ENCODE assay signal across 8 cellular contexts in the genomic region with DNA sequence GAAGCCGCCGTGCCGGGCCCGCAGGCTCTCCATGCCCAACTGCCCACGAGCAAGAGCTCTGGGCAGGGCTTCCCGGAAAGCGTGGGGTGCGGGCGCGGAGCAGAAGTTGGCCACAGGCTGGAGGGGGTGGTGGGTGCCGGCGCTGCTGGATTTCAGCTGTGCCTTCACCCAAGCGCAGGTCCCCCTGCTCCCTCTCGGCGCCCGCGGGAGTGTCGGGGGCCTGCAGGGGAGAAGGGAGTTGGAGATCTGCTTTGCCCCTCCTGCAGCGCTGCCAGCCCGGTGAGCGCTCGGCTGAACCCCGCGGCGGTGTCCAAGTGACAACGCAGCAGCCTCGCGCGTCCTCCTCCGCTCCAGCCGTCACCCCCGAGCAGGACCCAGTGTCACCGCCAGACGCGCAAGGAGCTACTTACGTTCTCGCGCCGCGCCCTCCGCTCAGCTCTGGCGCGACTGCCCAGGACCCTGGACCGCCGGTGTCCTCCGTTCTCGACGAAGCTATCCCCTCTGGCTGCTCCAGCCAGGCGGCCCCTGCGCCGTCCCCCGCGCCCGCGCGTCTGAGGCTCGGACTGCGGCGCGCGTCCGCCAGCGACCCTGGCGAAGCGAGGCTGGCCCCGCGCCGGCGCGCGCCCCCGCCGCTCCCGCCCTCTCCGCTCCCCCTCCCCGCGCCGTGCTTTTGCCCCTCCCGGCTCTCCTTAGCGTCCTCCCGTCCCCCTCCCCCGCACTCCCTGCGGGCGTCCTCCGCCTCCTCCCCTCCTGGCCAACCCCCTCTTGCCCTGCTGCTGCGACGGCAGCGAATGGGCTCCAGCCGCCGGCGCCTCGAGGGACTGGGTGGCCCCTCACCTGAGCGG. TPM values are rescaled to one million over a fixed set of nuclear protein-coding genes. Genes with fewer than 3 reads are reported as not detected.
DNase-seq lines count a peak whose midpoint lies in the region; ATAC-seq and TF ChIP-seq lines count a peak whose summit lies in the region.

Gene NRCAM, minus strand, starts transcription at position 604 of the 845 bp plus-strand sequence. CDS start 216,372 bp downstream, outside the sequence.

- POLR2A ChIA-PET in CD8-positive, alpha-beta T cell (lab: Charles Lee): interaction anchor here (1.0 to 1.2 kb wide), 2 partner anchors 41 to 69 kb away, joined by 3 to 6 read pairs; partner anchors contain the start of gene PNPLA8
- POLR2A ChIA-PET in naive thymus-derived CD4-positive, alpha-beta T cell (lab: Charles Lee): interaction anchor here (0.8 to 2.3 kb wide), 4 partner anchors 38 to 1288 kb away, joined by 3 to 7 read pairs (median 6); partner anchors contain the start of genes HBP1 and PNPLA8

- H3F3A ChIP-seq in GM23248 (ENCODE audit: insufficient read depth): peaks cover 9% of the 10 kb centered on the region; the same call in 1 of the 2 replicates

- ATAC-seq in CD8-positive, alpha-beta T cell: peak; percentile 67
- peak; percentile 63 for ATAC-seq in naive thymus-derived CD4-positive, alpha-beta T cell
- peak; percentile 62 for ATAC-seq in upper lobe of right lung

- no peaks in the 10 kb centered on the region for H3K36me3 Mint-ChIP-seq in CD8-positive, alpha-beta T cell
- H3K36me3 Mint-ChIP-seq in naive thymus-derived CD4-positive, alpha-beta T cell: no peaks in the 10 kb centered on the region

- no peaks in the 10 kb centered on the region for H3K36me3 ChIP-seq in CD8-positive, alpha-beta T cell (ENCODE audit: insufficient read depth, low read length)
- H3K36me3 ChIP-seq in GM23248 (ENCODE audit: low read depth) (no peaks in the 10 kb centered on the region), fibroblast of lung (ENCODE audit: control insufficient read depth, insufficient read depth, low read length) (no peaks in the 10 kb centered on the region), upper lobe of right lung (no peaks in the 10 kb centered on the region)
- H3K36me3 ChIP-seq in naive thymus-derived CD4-positive, alpha-beta T cell (ENCODE audit: control insufficient read depth in 2 of 3, insufficient read depth in 3 of 3, low read length in 3 of 3): peaks cover 0 to 4% (median 0%) of the 10 kb centered on the region in 3 experiments

- CTCF ChIA-PET in CD8-positive, alpha-beta T cell (lab: Charles Lee): interaction anchor here (0.8 to 5.7 kb wide), 4 partner anchors 10 to 69 kb away, joined by 3 to 77 read pairs (median 3); no protein-coding TSS in a partner anchor
- CTCF ChIA-PET in naive thymus-derived CD4-positive, alpha-beta T cell (lab: Charles Lee): interaction anchor here (0.8 to 1.8 kb wide), 2 partner anchors 40 to 47 kb away, joined by 3 to 11 read pairs; no protein-coding TSS in a partner anchor

- H3K27ac Mint-ChIP-seq in CD8-positive, alpha-beta T cell: peak within 1 kb of the TSS; percentile 53
- peak within 1 kb of the TSS in 4 of 9 donors; percentile 38 to 71 (median 56) for H3K27ac Mint-ChIP-seq in naive thymus-derived CD4-positive, alpha-beta T cell

- H3K4me3 Mint-ChIP-seq in CD8-positive, alpha-beta T cell: peak within 1 kb of the TSS; percentile 94
- H3K4me3 Mint-ChIP-seq in naive thymus-derived CD4-positive, alpha-beta T cell: peak within 1 kb of the TSS; percentile 64 to 88 (median 80)

- no peaks in the 10 kb centered on the region for H3K27me3 ChIP-seq in CD8-positive, alpha-beta T cell (ENCODE audit: insufficient read depth, low read length)
- H3K27me3 ChIP-seq in GM23248 (replicated peaks; ENCODE audit: insufficient read depth) (no peaks in the 10 kb centered on the region), fibroblast of lung (ENCODE audit: control insufficient read depth, insufficient read depth, low read length) (peaks cover 23% of the 10 kb centered on the region), upper lobe of right lung (peaks cover 71% of the 10 kb centered on the region)
- H3K27me3 ChIP-seq in naive thymus-derived CD4-positive, alpha-beta T cell (ENCODE audit: control insufficient read depth in 2 of 2, insufficient read depth in 2 of 2, low read length in 2 of 2): no peaks in the 10 kb centered on the region

- TF ChIP-seq CTCF in CD8-positive, alpha-beta T cell (IDR thresholded peaks at IDR 0.05): no peak
- TF ChIP-seq CTCF in fibroblast of lung (conservative IDR thresholded peaks at IDR 0.05 in 1 of 2, IDR thresholded peaks at IDR 0.05 in 1 of 2; ENCODE audit: low read depth in 1 of 2, low read length in 2 of 2): no peak
- no peak for TF ChIP-seq CTCF in upper lobe of right lung (IDR thresholded peaks at IDR 0.05)

- no peaks in the 10 kb centered on the region for H3K9me3 ChIP-seq in CD8-positive, alpha-beta T cell (ENCODE audit: low read length)
- no peaks in the 10 kb centered on the region for H3K9me3 ChIP-seq in GM23248 (ENCODE audit: low read depth)
- H3K9me3 ChIP-seq in fibroblast of lung (ENCODE audit: control insufficient read depth, insufficient read depth, low read depth, low read length): no peaks in the 10 kb centered on the region
- no peaks in the 10 kb centered on the region for H3K9me3 ChIP-seq in naive thymus-derived CD4-positive, alpha-beta T cell (ENCODE audit: control insufficient read depth in 2 of 3, low read length in 3 of 3)
- H3K9me3 ChIP-seq in upper lobe of right lung: no peaks in the 10 kb centered on the region

- H4K20me1 ChIP-seq in GM23248 (ENCODE audit: insufficient read depth) (no peaks in the 10 kb centered on the region), fibroblast of lung (ENCODE audit: control insufficient read depth, extremely low read depth, insufficient read depth, low read length) (no peaks in the 10 kb centered on the region)

- peaks cover 34% of the 10 kb centered on the region for H3K4me1 ChIP-seq in CD8-positive, alpha-beta T cell (ENCODE audit: insufficient read depth, low read length)
- no peaks in the 10 kb centered on the region for H3K4me1 ChIP-seq in GM23248 (ENCODE audit: insufficient read depth)
- H3K4me1 ChIP-seq in fibroblast of lung (ENCODE audit: control insufficient read depth, extremely low read depth, insufficient read depth, low read length): no peaks in the 10 kb centered on the region
- peaks cover 0 to 3% of the 10 kb centered on the region in 2 donors for H3K4me1 ChIP-seq in naive thymus-derived CD4-positive, alpha-beta T cell (ENCODE audit: control insufficient read depth in 2 of 2, insufficient read depth in 2 of 2, low read length in 2 of 2)
- peaks cover 12% of the 10 kb centered on the region for H3K4me1 ChIP-seq in upper lobe of right lung

- peak within 1 kb of the TSS; percentile 49 for H3K27ac ChIP-seq in CD8-positive, alpha-beta T cell (ENCODE audit: low read depth, low read length)
- H3K27ac ChIP-seq in GM23248 (no peak within 1 kb of the TSS), fibroblast of lung (ENCODE audit: insufficient read depth, low read length) (no peak within 1 kb of the TSS), upper lobe of right lung (no peak within 1 kb of the TSS)
- no peak within 1 kb of the TSS for H3K27ac ChIP-seq in naive thymus-derived CD4-positive, alpha-beta T cell (ENCODE audit: low read depth, low read length)

- H3K4me2 ChIP-seq in GM23248 (ENCODE audit: unreplicated experiment): peak within 1 kb of the TSS; percentile 89
- H3K4me2 ChIP-seq in fibroblast of lung (ENCODE audit: extremely low read depth, insufficient read depth, low read length): peak within 1 kb of the TSS; percentile 92

- in situ Hi-C loops in GM23248 (cut with MboI): no loop called here

- peak within 1 kb of the TSS; percentile 81 for H2AFZ ChIP-seq in GM23248
- peak within 1 kb of the TSS; percentile 47 for H2AFZ ChIP-seq in fibroblast of lung (ENCODE audit: low read length)

- WGBS in GM23248 (ENCODE audit: low coverage in 1 of 2, low lambda C conversion rate in 2 of 2, missing lambda C conversion rate in 2 of 2), 2 experiments: 2 to 3% methylated on average over 54 to 90 of the region's 93 CpGs

- H3K79me2 ChIP-seq in GM23248 (ENCODE audit: insufficient read depth) (no peaks in the 10 kb centered on the region), fibroblast of lung (ENCODE audit: control insufficient read depth, insufficient read depth, low read length) (no peaks in the 10 kb centered on the region)

- H3K9me3 Mint-ChIP-seq in CD8-positive, alpha-beta T cell: no peaks in the 10 kb centered on the region
- H3K9me3 Mint-ChIP-seq in naive thymus-derived CD4-positive, alpha-beta T cell: no peaks in the 10 kb centered on the region

- peak in 6 of 7 experiments; percentile 23 to 68 (median 49) for DNase-seq in CD8-positive, alpha-beta T cell
- DNase-seq in GM23248 (peak; percentile 59), NCI-H2107 (lab: John Stamatoyannopoulos, UW) (peak; percentile 76), fibroblast of lung (ENCODE audit: low read depth in 2 of 2) (peak; percentile 46 to 68), upper lobe of right lung (peak; percentile 71), dedifferentiated amniotic fluid mesenchymal stem cell (ENCODE audit: extremely low spot score) (no peak)
- peak; percentile 43 for DNase-seq in activated CD8-positive, alpha-beta memory T cell treated with anti-CD3 and anti-CD28 coated beads, Interleukin-2, amount 50 U/mL, for 4 hours
- DNase-seq in naive thymus-derived CD4-positive, alpha-beta T cell: peak; percentile 15 to 69 (median 44)

- peaks cover 53% of the 10 kb centered on the region for H3K4me1 Mint-ChIP-seq in CD8-positive, alpha-beta T cell (ENCODE audit: low read depth)
- H3K4me1 Mint-ChIP-seq in naive thymus-derived CD4-positive, alpha-beta T cell: peaks cover 5 to 54% (median 38%) of the 10 kb centered on the region in 7 donors

- peaks cover 19% of the 10 kb centered on the region for H3K27me3 Mint-ChIP-seq in CD8-positive, alpha-beta T cell (ENCODE audit: low read depth)
- H3K27me3 Mint-ChIP-seq in naive thymus-derived CD4-positive, alpha-beta T cell: peaks cover 28 to 76% (median 45%) of the 10 kb centered on the region in 5 donors

- no peaks in the 10 kb centered on the region for H3K9me2 ChIP-seq in GM23248 (ENCODE audit: insufficient read depth)

- H3K9ac ChIP-seq in GM23248 (peak within 1 kb of the TSS; percentile 25), fibroblast of lung (ENCODE audit: insufficient read depth, low read length) (no peak within 1 kb of the TSS)

- peak within 1 kb of the TSS; percentile 53 for H3K4me3 ChIP-seq in CD8-positive, alpha-beta T cell (ENCODE audit: low read depth, low read length)
- H3K4me3 ChIP-seq in GM23248 (peak within 1 kb of the TSS; percentile 75), fibroblast of lung (replicated peaks in 1 of 4; ENCODE audit: control extremely low read depth in 1 of 4, insufficient read depth in 1 of 4, low read depth in 3 of 4, low read length in 4 of 4) (peak within 1 kb of the TSS; percentile 50 to 68 (median 56)), upper lobe of right lung (peak within 1 kb of the TSS; percentile 49)
- H3K4me3 ChIP-seq in naive thymus-derived CD4-positive, alpha-beta T cell (ENCODE audit: low read length): peak within 1 kb of the TSS; percentile 51

- intact Hi-C loops in CD8-positive, alpha-beta T cell (cut with DNase I, micrococcal nuclease): loop anchor here (1.0 to 5.0 kb wide), 4 partner anchors 70 to 273 kb away; partner anchors contain the start of genes DNAJB9 (in 2 of the 2), THAP5 (in 2 of the 2) and PNPLA8 (in 1 of the 2)
- intact Hi-C loops in naive thymus-derived CD4-positive, alpha-beta T cell (cut with micrococcal nuclease): loop anchor here in 1 of 2 donors (1.0 kb wide), 1 partner anchor 7 kb away; no protein-coding TSS in a partner anchor
- intact Hi-C loops in upper lobe of right lung (cut with DNase I): no loop called here

RNA-seq across cellular contexts. Expression of gene NRCAM, which starts in this region (rescaled TPM):
- 10 to 100 TPM; 13.2 to 14.8 TPM for total RNA-seq in CD8-positive, alpha-beta T cell
- 7.0 and 11.0 TPM in 2 replicates for total RNA-seq in GM23248 (2014; rRNA removed; shearing (Covaris generic))
- polyA plus RNA-seq in GM23248 (2016; fragmentation: Nextera tagmentation; extraction: Ambion mirVana): 5.1 and 5.6 TPM in 2 replicates
- 2.1 and 3.1 TPM in 2 replicates for total RNA-seq in fibroblast of lung
- 1.2 and 2.2 TPM in 2 replicates for polyA plus RNA-seq in fibroblast of lung
- 0.85 and 1.2 TPM in 2 replicates for polyA plus RNA-seq in fibroblast of lung (2012)
- 1.1 and 3.1 TPM in 2 replicates for polyA minus RNA-seq in fibroblast of lung (ENCODE audit: low replicate concordance)
- 10 to 100 TPM in 1 of 5 experiments, 1 to 10 TPM in 3, not detected in 1; 5.2 to 13.6 (median 8.5) TPM for total RNA-seq in naive thymus-derived CD4-positive, alpha-beta T cell
- polyA plus RNA-seq in naive thymus-derived CD4-positive, alpha-beta T cell: 1 to 10 TPM; 2.1 to 2.8 TPM
- total RNA-seq in upper lobe of right lung: 2.0 TPM
